ENCODE assay signal across 9 cellular contexts in the genomic region with DNA sequence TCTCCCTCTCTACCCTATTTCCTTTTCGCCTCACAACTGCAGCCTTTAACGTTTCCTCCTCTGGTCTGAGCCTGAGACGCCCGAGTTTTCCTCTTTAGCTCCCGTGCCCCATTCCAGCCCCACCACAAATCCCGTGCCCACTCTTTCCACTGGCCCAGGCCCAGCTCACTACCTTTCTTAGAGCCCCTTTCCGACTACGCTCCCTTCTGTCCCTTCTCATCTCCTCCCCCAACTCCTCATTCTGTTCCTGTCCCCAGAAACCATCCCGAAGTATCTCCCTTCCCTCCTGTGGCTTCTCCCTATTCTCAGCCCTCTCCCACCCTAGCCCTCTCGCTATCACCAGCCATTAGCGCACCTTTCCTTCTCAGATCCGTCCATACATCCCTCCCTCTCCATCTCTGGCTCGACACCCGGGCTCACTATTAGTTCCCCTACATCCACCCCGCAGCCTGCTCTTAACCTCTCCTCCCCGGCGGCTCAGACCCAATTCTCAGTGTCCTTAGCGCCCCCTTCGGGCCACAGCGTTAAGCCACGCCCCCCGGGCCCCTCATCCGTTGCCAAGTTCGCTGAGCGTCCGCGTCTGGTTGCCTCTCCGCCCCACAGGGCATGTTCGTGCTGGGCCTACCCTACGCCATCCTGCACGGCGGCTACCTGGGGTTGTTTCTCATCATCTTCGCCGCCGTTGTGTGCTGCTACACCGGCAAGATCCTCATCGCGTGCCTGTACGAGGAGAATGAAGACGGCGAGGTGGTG. TPM values are rescaled to one million over a fixed set of nuclear protein-coding genes. Genes with fewer than 3 reads are reported as not detected.
DNase-seq lines count a peak whose midpoint lies in the region; ATAC-seq, FAIRE-seq and TF ChIP-seq lines count a peak whose summit lies in the region.
"Had no signal": no experiment of that assay in that cellular context is flagged by ENCODE, and none has a peak within 500 bp of the region (broad histone marks: within the 10 kb centered on the region; RNA-seq: fewer than 3 reads in every experiment).

No MANE protein-coding gene starts in this region.

- peaks cover 2% of the 10 kb centered on the region for H3K36me3 ChIP-seq in rectal smooth muscle tissue (ENCODE audit: control insufficient read depth, insufficient read depth, low read length)

- H3K27ac ChIP-seq in caudate nucleus (ENCODE audit: low read depth, low read length) (no peak overlapping the region), rectal smooth muscle tissue (ENCODE audit: low read depth, low read length) (no peak overlapping the region)

- DNase-seq in GM12892 (ENCODE audit: insufficient read length) = peak; percentile 41
- DNase-seq in T-helper 1 cell = peak in 3 of 5 donors; percentile 32 to 59 (median 37)
- DNase-seq in caudate nucleus (lab: John Stamatoyannopoulos, UW) = peak in 42 of 61 donors; percentile 4 to 78 (median 46)
- no peak for DNase-seq in left lobe of liver (ENCODE audit: low spot score)
- DNase-seq in COR-L47 (lab: John Stamatoyannopoulos, UW) = no peak

- H3K4me3 ChIP-seq in rectal smooth muscle tissue (ENCODE audit: low read length) = no peak overlapping the region

- peak overlapping the region; percentile 22 for H3K9ac ChIP-seq in rectal smooth muscle tissue (ENCODE audit: low read length)

- no peak for TF ChIP-seq POLR2A in GM12892 (IDR thresholded peaks at IDR 0.05; ENCODE audit: low read depth, low read length)

- peaks cover 4% of the 10 kb centered on the region for H3K4me1 ChIP-seq in rectal smooth muscle tissue (ENCODE audit: control insufficient read depth, insufficient read depth, low read length)

- peaks cover 72% of the 10 kb centered on the region for H3K27me3 ChIP-seq in rectal smooth muscle tissue (ENCODE audit: control insufficient read depth, insufficient read depth, low read length)

- no peak for FAIRE-seq in GM12892 (lab: Jason Lieb, UNC)

- ATAC-seq in HG03520 (IDR thresholded peaks at IDR 0.05; ENCODE audit: unreplicated experiment) (no peak), left lobe of liver (no peak)

RNA-seq across cellular contexts. Expression of gene SLC32A1, which starts 2.7 kb away (rescaled TPM):
- 0.08 TPM for polyA plus RNA-seq in GM12892 (2012; ENCODE audit: missing spikeins)
- not detected for total RNA-seq in left lobe of liver
- total RNA-seq: pulmonary artery endothelial cell; T-helper 1 cell treated with Interleukin-12 subunit alpha and Interleukin-12 subunit beta and Interleukin-4 antibody, amounts not matched to agents 30 ng/mL and 1 ng/mL, for 36 hours had no signal

RNA-seq across cellular contexts. Expression of gene ACTR5, which starts 21.2 kb away (rescaled TPM):
- polyA plus RNA-seq in GM12892 (2012; ENCODE audit: missing spikeins) = 6.1 TPM
- 6.6 TPM for total RNA-seq in left lobe of liver

Comparison
In these comparisons a context has a peak if more than half of its experiments do, and no peak if none do; other contexts are left out.
1. DNase-seq: peak in GM12892 (single experiment), T-helper 1 cell (3 of 5) and caudate nucleus (42 of 61); none in left lobe of liver (single experiment) and COR-L47 (single experiment).